In genomic region chr3:104219046-104219445, GRCh38 we compare ENCODE assay signal across 6 cellular contexts.
A peak's percentile ranks its signal among the peaks of the same experiment; 100 is the strongest.
DNase-seq lines count a peak whose midpoint lies in the region; TF ChIP-seq lines count a peak whose summit lies in the region.
"Not testable (repeated sequence)": the region's sequence is repeated elsewhere in the genome, so short reads cannot be mapped to it uniquely, and the experiment has no call there.

No MANE protein-coding gene starts in this region.

- not testable (repeated sequence) for H3K27me3 ChIP-seq in WERI-Rb-1 (ENCODE audit: insufficient read depth, low read depth, severe bottlenecking)

- peak overlapping the region; percentile 85 for H3K27ac Mint-ChIP-seq in glutamatergic neuron (ENCODE audit: unreplicated experiment)

- peaks cover 13% of the 10 kb centered on the region for H3K4me1 Mint-ChIP-seq in glutamatergic neuron (ENCODE audit: low read depth, unreplicated experiment)

- not testable (repeated sequence) for H3K27ac ChIP-seq in WERI-Rb-1

- not testable (repeated sequence) for H3K9me3 ChIP-seq in WERI-Rb-1 (ENCODE audit: severe bottlenecking)

- DNase-seq in DMS 273 (lab: John Stamatoyannopoulos, UW; ENCODE audit: unreplicated experiment) (peak; percentile 34), NCI-H2171 treated with DMSO at 0.1 percent for 48 hours (lab: John Stamatoyannopoulos, UW) (peak; percentile 66), NCI-H524 treated with DMSO at 0.1 percent for 48 hours (lab: John Stamatoyannopoulos, UW) (peak; percentile 85), NCI-H82 (lab: John Stamatoyannopoulos, UW) (peak; percentile 94), WERI-Rb-1 (peak; percentile 55), glutamatergic neuron (peak; percentile 55)

- not testable (repeated sequence) for H3K27me3 Mint-ChIP-seq in glutamatergic neuron (ENCODE audit: unreplicated experiment)

- not testable (repeated sequence) for H3K9me3 Mint-ChIP-seq in glutamatergic neuron (ENCODE audit: unreplicated experiment)

- H3K36me3 ChIP-seq in WERI-Rb-1: not testable (repeated sequence)

- not testable (repeated sequence) for H3K4me3 ChIP-seq in WERI-Rb-1 (ENCODE audit: low read depth, low read length)

- H3K4me3 Mint-ChIP-seq in glutamatergic neuron (ENCODE audit: unreplicated experiment): not testable (repeated sequence)

- TF ChIP-seq CTCF in WERI-Rb-1 (IDR thresholded peaks at IDR 0.05; ENCODE audit: low read depth, low read length); glutamatergic neuron (IDR thresholded peaks at IDR 0.05; ENCODE audit: partially characterized antibody, unreplicated experiment): not testable (repeated sequence)

- not testable (repeated sequence) for H3K36me3 Mint-ChIP-seq in glutamatergic neuron (ENCODE audit: unreplicated experiment)

Comparison
In these comparisons a context has a peak if more than half of its experiments do, and no peak if none do; other contexts are left out.
1. DNase-seq: peak in every context shown above with its lines; median percentile 94 in NCI-H82; 85 in NCI-H524 treated with DMSO at 0.1 percent for 48 hours; 66 in NCI-H2171 treated with DMSO at 0.1 percent for 48 hours; 55 in WERI-Rb-1; 55 in glutamatergic neuron; 34 in DMS 273.